12 cellular contexts compared by ENCODE assay signal in the genomic region with DNA sequence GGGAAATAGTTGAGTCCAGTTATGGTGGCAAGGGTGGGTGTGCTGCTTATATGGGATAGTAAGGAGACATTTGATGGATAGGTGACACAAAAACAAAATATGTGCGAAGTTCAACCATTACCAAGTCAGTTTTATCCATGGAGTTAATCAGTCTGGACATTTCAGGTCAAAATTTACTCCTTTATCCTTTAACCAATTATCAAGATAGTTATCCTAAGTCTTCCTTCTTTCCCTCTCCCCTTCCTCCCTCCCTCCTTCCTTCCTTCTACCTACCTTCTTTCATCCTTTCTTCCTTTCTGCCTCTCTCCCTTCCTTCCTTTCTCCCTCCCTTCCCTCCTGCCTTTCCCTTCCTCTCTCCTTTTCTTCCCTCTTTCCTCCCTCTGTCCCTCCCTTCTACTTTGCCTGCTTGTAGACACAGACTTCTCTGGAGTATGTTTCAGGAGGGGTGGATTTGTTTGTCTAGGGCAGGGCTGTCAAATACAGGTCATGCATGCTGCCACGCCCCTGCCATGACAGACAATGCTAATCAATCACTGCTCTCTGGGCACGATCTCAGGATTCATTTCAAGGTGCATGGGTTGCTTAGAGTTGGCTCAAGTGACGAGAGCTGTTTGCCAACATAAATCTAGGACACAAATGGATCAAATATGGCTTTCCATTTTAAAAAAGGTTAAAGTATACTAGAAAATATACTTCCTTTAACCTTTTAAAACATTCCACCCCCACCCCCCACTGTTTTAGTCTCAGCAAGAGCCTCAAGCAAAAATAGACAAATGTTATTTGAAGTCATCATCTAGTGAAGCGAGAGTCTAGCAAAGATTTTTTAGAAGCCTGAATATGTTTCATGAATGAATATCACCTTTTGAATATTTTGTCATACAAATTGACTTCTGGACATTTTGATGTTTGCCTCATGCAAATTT.
DNase-seq lines count a peak whose midpoint lies in the region; ATAC-seq and TF ChIP-seq lines count a peak whose summit lies in the region.
"Had no signal": no experiment of that assay in that cellular context is flagged by ENCODE, and none has a peak within 500 bp of the region (broad histone marks: within the 10 kb centered on the region; RNA-seq: fewer than 3 reads in every experiment).

No MANE protein-coding gene starts in this region.

- DNase-seq in HuH-7.5 (ENCODE audit: low spot score) (peak; percentile 57), brain pericyte (ENCODE audit: low read depth, low spot score) (peak; percentile 33), mucosa of descending colon (peak; percentile 79 to 96 (median 81)), NOMO-1 treated with DMSO at 0.1 percent for 48 hours (lab: John Stamatoyannopoulos, UW; ENCODE audit: unreplicated experiment) (no peak), hippocampal formation (lab: John Stamatoyannopoulos, UW) (no peak), NCI-H2196 (lab: John Stamatoyannopoulos, UW; ENCODE audit: unreplicated experiment) (no peak)
- DNase-seq: activated CD4-positive, alpha-beta T cell treated with anti-CD3 and anti-CD28 coated beads, Interleukin-2, amount 50 U/mL, for 4 hours; activated gamma-delta T cell treated with Interleukin-2 at 50 U/mL for 16 hours; central memory CD4-positive, alpha-beta T cell; GF-D8 had no signal

- 0 out of 22 replicates have a peak, but pooled peaks cover 0 to 1% (median 0%) of the 10 kb centered on the region in 11 experiments for H3K9me3 ChIP-seq in BLaER1 treated with 17β-estradiol and CSF1 and Interleukin-3, amounts not matched to agents 10 nM and 100 nM (replicated peaks in 1 of 11)
- H3K9me3 ChIP-seq in mucosa of descending colon, result no peaks in the 10 kb centered on the region

- H3K4me2 ChIP-seq in BLaER1 treated with 17β-estradiol and CSF1 and Interleukin-3, amounts not matched to agents 10 nM and 100 nM, result peak overlapping the region in 8 of 11 experiments; percentile 18 to 67 (median 50); a peak in 15 of 22 replicates

- no peak overlapping the region for H3K4me3 ChIP-seq in BLaER1 treated with 17β-estradiol and CSF1 and Interleukin-3, amounts not matched to agents 10 nM and 100 nM
- H3K4me3 ChIP-seq in mucosa of descending colon, result no peak overlapping the region

- peaks cover 0 to 13% (median 10%) of the 10 kb centered on the region in 10 experiments; a peak in 12 of 20 replicates for H3K4me1 ChIP-seq in BLaER1 treated with 17β-estradiol and CSF1 and Interleukin-3, amounts not matched to agents 10 nM and 100 nM
- peaks cover 19% of the 10 kb centered on the region for H3K4me1 ChIP-seq in mucosa of descending colon (ENCODE audit: low read depth)

- H3K27me3 ChIP-seq in BLaER1 treated with 17β-estradiol and CSF1 and Interleukin-3, amounts not matched to agents 10 nM and 100 nM, result no peaks in the 10 kb centered on the region

- H3K36me3 ChIP-seq in BLaER1 treated with 17β-estradiol and CSF1 and Interleukin-3, amounts not matched to agents 10 nM and 100 nM, result no peaks in the 10 kb centered on the region
- no peaks in the 10 kb centered on the region for H3K36me3 ChIP-seq in mucosa of descending colon (ENCODE audit: low read depth)

- no peaks in the 10 kb centered on the region for H4K20me1 ChIP-seq in BLaER1 treated with 17β-estradiol and CSF1 and Interleukin-3, amounts not matched to agents 10 nM and 100 nM

- H3K27ac ChIP-seq in BLaER1 treated with 17β-estradiol and CSF1 and Interleukin-3, amounts not matched to agents 10 nM and 100 nM, result no peak overlapping the region

- intact Hi-C loops in mucosa of descending colon (cut with DNase I, micrococcal nuclease), result loop anchor here in 1 of 2 donors (10.0 kb wide), 1 partner anchor 281 kb away; the partner anchor contains the start of gene CITED2

- no peak overlapping the region for H3K9ac ChIP-seq in BLaER1 treated with 17β-estradiol and CSF1 and Interleukin-3, amounts not matched to agents 10 nM and 100 nM

- peak; percentile 96 for ATAC-seq in mucosa of descending colon
- no peak for ATAC-seq in GM21619 (IDR thresholded peaks at IDR 0.05; ENCODE audit: unreplicated experiment)

- no peak for TF ChIP-seq CTCF in mucosa of descending colon (IDR thresholded peaks at IDR 0.05)

Comparison
In these comparisons a context has a peak if more than half of its experiments do, and no peak if none do; other contexts are left out.
1. DNase-seq: peak in HuH-7.5 (single experiment), brain pericyte (single experiment) and mucosa of descending colon (3 of 3); none in NOMO-1 treated with DMSO at 0.1 percent for 48 hours (single experiment), hippocampal formation (0 of 2) and NCI-H2196 (single experiment).